8 cellular contexts compared by ENCODE assay signal in genomic region chr15:100602064-100602821, GRCh38. TPM values are rescaled to one million over a fixed set of nuclear protein-coding genes. Genes with fewer than 3 reads are reported as not detected.
A peak's percentile ranks its signal among the peaks of the same experiment; 100 is the strongest.
DNase-seq lines count a peak whose midpoint lies in the region; ATAC-seq lines count a peak whose summit lies in the region.

TSS of gene ASB7 (plus strand) at chr15:100602589. CDS start at chr15:100612217, 9,628 bp downstream.
A gene with protein sequence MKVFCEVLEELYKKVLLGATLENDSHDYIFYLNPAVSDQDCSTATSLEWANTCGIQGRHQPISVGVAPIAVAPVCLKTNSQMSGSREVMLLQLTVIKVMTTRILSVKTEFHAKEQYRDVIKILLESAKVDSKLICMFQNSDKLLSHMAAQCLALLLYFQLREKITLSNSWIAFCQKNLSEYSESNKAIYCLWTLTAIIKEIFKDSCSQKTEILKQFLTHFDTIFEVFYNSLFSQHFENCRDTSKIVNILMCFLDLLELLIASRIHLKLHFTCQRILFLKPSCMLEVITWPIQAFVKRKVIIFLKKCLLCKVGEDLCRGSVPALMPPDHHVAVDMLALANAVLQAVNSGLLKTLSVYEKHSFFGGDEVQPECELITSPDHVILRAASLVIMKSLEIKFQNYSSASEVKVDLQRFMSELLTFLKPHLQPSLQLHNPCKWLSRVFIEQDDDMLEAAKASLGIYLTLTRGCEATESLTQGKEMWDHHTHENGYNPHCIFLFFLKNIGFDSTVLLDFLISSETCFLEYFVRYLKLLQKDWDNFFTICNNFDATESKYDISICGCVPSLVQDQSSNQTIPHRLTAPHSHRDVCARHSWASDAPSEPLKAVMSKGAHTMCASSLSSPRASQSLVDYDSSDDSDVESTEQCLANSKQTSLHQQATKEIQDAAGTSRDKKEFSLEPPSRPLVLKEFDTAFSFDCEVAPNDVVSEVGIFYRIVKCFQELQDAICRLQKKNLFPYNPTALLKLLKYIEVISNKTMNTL (minus strand): TSS chr15:100602184. CDS start chr15:100580842, 21,342 bp downstream.

- ATAC-seq in GM21381 (IDR thresholded peaks at IDR 0.05; ENCODE audit: unreplicated experiment) = peak; percentile 85
- ATAC-seq in activated CD8-positive, alpha-beta memory T cell treated with anti-CD3 and anti-CD28 coated beads, Interleukin-2, amount 10 ng/mL, durations not matched to agents 7 days and 5 days = peak; percentile 86

- H3K36me3 ChIP-seq in NT2/D1 (ENCODE audit: insufficient read depth, insufficient read length, low read length) = peaks cover 23% of the 10 kb centered on the region
- no peaks in the 10 kb centered on the region for H3K36me3 ChIP-seq in endocrine pancreas (ENCODE audit: control insufficient read depth, insufficient read depth, low read length)
- H3K36me3 ChIP-seq in mesenchymal stem cell (ENCODE audit: control insufficient read depth in 1 of 2, insufficient read depth in 2 of 2, low read depth in 1 of 2, low read length in 2 of 2) = peaks cover 0 to 25% of the 10 kb centered on the region in 2 experiments

- H3K4me3 Mint-ChIP-seq in activated CD8-positive, alpha-beta memory T cell treated with anti-CD3 and anti-CD28 coated beads, Interleukin-2, amount 10 ng/mL, durations not matched to agents 7 days and 5 days = no peak within 1 kb of the TSS

- H4K91ac ChIP-seq in mesenchymal stem cell (ENCODE audit: low read length) = peak within 1 kb of the TSS; percentile 52

- no peak within 1 kb of the TSS for H2BK5ac ChIP-seq in mesenchymal stem cell (ENCODE audit: low read depth, low read length, poor library complexity, severe bottlenecking)

- no peak within 1 kb of the TSS for H2BK12ac ChIP-seq in mesenchymal stem cell (ENCODE audit: low read length in 2 of 2)

- H3K27me3 ChIP-seq in NT2/D1 (ENCODE audit: insufficient read depth, insufficient read length) (no peaks in the 10 kb centered on the region), endocrine pancreas (ENCODE audit: control insufficient read depth, insufficient read depth, low read length) (no peaks in the 10 kb centered on the region), mesenchymal stem cell (ENCODE audit: control insufficient read depth in 1 of 2, insufficient read depth in 1 of 2, low read length in 2 of 2) (no peaks in the 10 kb centered on the region)

- H4K8ac ChIP-seq in mesenchymal stem cell (ENCODE audit: low read length) = peak within 1 kb of the TSS; percentile 66

- H3K9ac ChIP-seq in NT2/D1 (ENCODE audit: insufficient read length, low read depth) (peak within 1 kb of the TSS; percentile 96), endocrine pancreas (ENCODE audit: control insufficient read depth, insufficient read depth, low read length) (peak within 1 kb of the TSS; percentile 81), mesenchymal stem cell (ENCODE audit: low read length) (peak within 1 kb of the TSS; percentile 96)

- H3K4me1 ChIP-seq in NT2/D1 (ENCODE audit: insufficient read depth, insufficient read length) = no peaks in the 10 kb centered on the region
- peaks cover 11% of the 10 kb centered on the region for H3K4me1 ChIP-seq in endocrine pancreas (ENCODE audit: control insufficient read depth, insufficient read depth, low read length)
- peaks cover 5% of the 10 kb centered on the region for H3K4me1 ChIP-seq in mesenchymal stem cell (ENCODE audit: control insufficient read depth, insufficient read depth, low read depth, low read length)

- peak within 1 kb of the TSS in 1 of 2 experiments; percentile 50 for H3K14ac ChIP-seq in mesenchymal stem cell (ENCODE audit: low read length in 2 of 2)

- H3K79me1 ChIP-seq in mesenchymal stem cell (replicated peaks; ENCODE audit: low read length, poor library complexity, severe bottlenecking) = peaks cover 16% of the 10 kb centered on the region

- no peaks in the 10 kb centered on the region for H3K9me3 Mint-ChIP-seq in activated CD8-positive, alpha-beta memory T cell treated with anti-CD3 and anti-CD28 coated beads, Interleukin-2, amount 10 ng/mL, durations not matched to agents 7 days and 5 days (ENCODE audit: low read depth)

- CTCF ChIA-PET in activated CD8-positive, alpha-beta memory T cell treated with anti-CD3 and anti-CD28 coated beads, Interleukin-2, amount 10 ng/mL, durations not matched to agents 7 days and 5 days (lab: Charles Lee) = interaction anchor here (0.5 to 4.0 kb wide), 9 partner anchors 25 to 1408 kb away, joined by 3 to 31 read pairs (median 4); partner anchors contain the start of gene ADAMTS17

- H3K27ac ChIP-seq in mesenchymal stem cell (ENCODE audit: low read length, poor library complexity, severe bottlenecking) = peak within 1 kb of the TSS; percentile 40

- no peak within 1 kb of the TSS for H3K27ac Mint-ChIP-seq in activated CD8-positive, alpha-beta memory T cell treated with anti-CD3 and anti-CD28 coated beads, Interleukin-2, amount 10 ng/mL, durations not matched to agents 7 days and 5 days

- H3K9me3 ChIP-seq in NT2/D1 (ENCODE audit: insufficient read depth, low read length) = no peaks in the 10 kb centered on the region
- H3K9me3 ChIP-seq in endocrine pancreas (ENCODE audit: control insufficient read depth, low read length) = no peaks in the 10 kb centered on the region
- no peaks in the 10 kb centered on the region for H3K9me3 ChIP-seq in mesenchymal stem cell (ENCODE audit: control insufficient read depth, low read length)

- under 1% methylated on average over 35 of the region's 51 CpGs for WGBS in mesenchymal stem cell

- peak within 1 kb of the TSS; percentile 84 for H2AFZ ChIP-seq in mesenchymal stem cell (ENCODE audit: low read depth, low read length)

- H2BK120ac ChIP-seq in mesenchymal stem cell (ENCODE audit: low read depth, low read length) = no peak within 1 kb of the TSS

- H2BK15ac ChIP-seq in mesenchymal stem cell (ENCODE audit: low read depth, poor library complexity, severe bottlenecking) = no peak within 1 kb of the TSS

- peaks cover 57% of the 10 kb centered on the region for H3K4me1 Mint-ChIP-seq in activated CD8-positive, alpha-beta memory T cell treated with anti-CD3 and anti-CD28 coated beads, Interleukin-2, amount 10 ng/mL, durations not matched to agents 7 days and 5 days

- H3K18ac ChIP-seq in mesenchymal stem cell (ENCODE audit: low read depth in 1 of 2, low read length in 2 of 2) = peak within 1 kb of the TSS; percentile 75 to 81

- H3K4me3 ChIP-seq in NT2/D1 (ENCODE audit: insufficient read length, low read depth) = peak within 1 kb of the TSS; percentile 90
- peak within 1 kb of the TSS; percentile 98 for H3K4me3 ChIP-seq in endocrine pancreas (ENCODE audit: control insufficient read depth, insufficient read depth, low read length)
- H3K4me3 ChIP-seq in mesenchymal stem cell (ENCODE audit: insufficient read depth in 1 of 2, low read depth in 1 of 2, low read length in 2 of 2) = peak within 1 kb of the TSS; percentile 96 to 98

- H3K27me3 Mint-ChIP-seq in activated CD8-positive, alpha-beta memory T cell treated with anti-CD3 and anti-CD28 coated beads, Interleukin-2, amount 10 ng/mL, durations not matched to agents 7 days and 5 days = no peaks in the 10 kb centered on the region

- DNase-seq in COR-L47 (lab: John Stamatoyannopoulos, UW) = peak; percentile 99
- peak; percentile 92 to 100 (median 99) for DNase-seq in HUDEP-2 (lab: John Stamatoyannopoulos, UW; ENCODE audit: unreplicated experiment in 76 of 76)
- DNase-seq in NT2/D1 (ENCODE audit: low read depth, low spot score) = peak; percentile 100
- peak; percentile 100 for DNase-seq in activated CD8-positive, alpha-beta memory T cell treated with anti-CD3 and anti-CD28 coated beads, Interleukin-2, amount 10 ng/mL, durations not matched to agents 7 days and 5 days
- peak; percentile 100 for DNase-seq in mesenchymal stem cell
- DNase-seq in stimulated activated CD8-positive, alpha-beta memory T cell treated with anti-CD3 and anti-CD28 coated beads, Interleukin-12 subunit alpha, Interleukin-12 subunit beta, amount 100 ng/mL, for 4 hours (ENCODE audit: low read depth) = peak; percentile 99

- peaks cover 24% of the 10 kb centered on the region for H3K36me3 Mint-ChIP-seq in activated CD8-positive, alpha-beta memory T cell treated with anti-CD3 and anti-CD28 coated beads, Interleukin-2, amount 10 ng/mL, durations not matched to agents 7 days and 5 days

- peak within 1 kb of the TSS; percentile 94 for H3K4me2 ChIP-seq in mesenchymal stem cell (ENCODE audit: low read length, poor library complexity, severe bottlenecking)

- no peak within 1 kb of the TSS for H3K23ac ChIP-seq in mesenchymal stem cell (ENCODE audit: low read length in 2 of 2)

- H2AK5ac ChIP-seq in mesenchymal stem cell (ENCODE audit: low read length, severe bottlenecking) = no peak within 1 kb of the TSS

- H3K4ac ChIP-seq in mesenchymal stem cell (ENCODE audit: low read depth in 1 of 2, low read length in 2 of 2) = peak within 1 kb of the TSS; percentile 41 to 81

RNA-seq across cellular contexts. Expression of gene ASB7, which starts in this region (rescaled TPM):
- 10 to 100 TPM; 17.9 to 22.1 TPM for total RNA-seq in activated CD8-positive, alpha-beta memory T cell treated with anti-CD3 and anti-CD28 coated beads, Interleukin-2, amount 10 ng/mL, durations not matched to agents 7 days and 5 days
- 5.8 TPM for polyA plus RNA-seq in mesenchymal stem cell (2013, experiment 1 of 2)
- 6.4 TPM for polyA plus RNA-seq in mesenchymal stem cell (2013, experiment 2 of 2)

RNA-seq across cellular contexts. Expression of the second gene that starts in this region (rescaled TPM):
- total RNA-seq in activated CD8-positive, alpha-beta memory T cell treated with anti-CD3 and anti-CD28 coated beads, Interleukin-2, amount 10 ng/mL, durations not matched to agents 7 days and 5 days = 10 to 100 TPM; 30.1 to 30.8 TPM
- 5.8 TPM for polyA plus RNA-seq in mesenchymal stem cell (2013, experiment 1 of 2)
- polyA plus RNA-seq in mesenchymal stem cell (2013, experiment 2 of 2) = 7.2 TPM

Comparison
In these comparisons a context has a peak if more than half of its experiments do, and no peak if none do; other contexts are left out.
1. Peak in every context shown above with its lines: DNase-seq, ATAC-seq, H3K4me3 ChIP-seq and H3K27ac ChIP-seq.